In genomic region chr2:190140474-190140873, GRCh38 we compare ENCODE assay signal across 1 cellular context.
A peak's percentile ranks its signal among the peaks of the same experiment; 100 is the strongest.
TF ChIP-seq lines count a peak whose summit lies in the region.

No MANE protein-coding gene starts in this region.

TF ChIP-seq in K562, 482 proteins besides CTCF, POLR2A, EP300 and RAD21 (continued from another document):
- TF ChIP-seq ZFP36 (IDR thresholded peaks at IDR 0.05; ENCODE audit: low read depth, low read length, partially characterized antibody), result peak; percentile 78
- TF ChIP-seq, protein P1, sequence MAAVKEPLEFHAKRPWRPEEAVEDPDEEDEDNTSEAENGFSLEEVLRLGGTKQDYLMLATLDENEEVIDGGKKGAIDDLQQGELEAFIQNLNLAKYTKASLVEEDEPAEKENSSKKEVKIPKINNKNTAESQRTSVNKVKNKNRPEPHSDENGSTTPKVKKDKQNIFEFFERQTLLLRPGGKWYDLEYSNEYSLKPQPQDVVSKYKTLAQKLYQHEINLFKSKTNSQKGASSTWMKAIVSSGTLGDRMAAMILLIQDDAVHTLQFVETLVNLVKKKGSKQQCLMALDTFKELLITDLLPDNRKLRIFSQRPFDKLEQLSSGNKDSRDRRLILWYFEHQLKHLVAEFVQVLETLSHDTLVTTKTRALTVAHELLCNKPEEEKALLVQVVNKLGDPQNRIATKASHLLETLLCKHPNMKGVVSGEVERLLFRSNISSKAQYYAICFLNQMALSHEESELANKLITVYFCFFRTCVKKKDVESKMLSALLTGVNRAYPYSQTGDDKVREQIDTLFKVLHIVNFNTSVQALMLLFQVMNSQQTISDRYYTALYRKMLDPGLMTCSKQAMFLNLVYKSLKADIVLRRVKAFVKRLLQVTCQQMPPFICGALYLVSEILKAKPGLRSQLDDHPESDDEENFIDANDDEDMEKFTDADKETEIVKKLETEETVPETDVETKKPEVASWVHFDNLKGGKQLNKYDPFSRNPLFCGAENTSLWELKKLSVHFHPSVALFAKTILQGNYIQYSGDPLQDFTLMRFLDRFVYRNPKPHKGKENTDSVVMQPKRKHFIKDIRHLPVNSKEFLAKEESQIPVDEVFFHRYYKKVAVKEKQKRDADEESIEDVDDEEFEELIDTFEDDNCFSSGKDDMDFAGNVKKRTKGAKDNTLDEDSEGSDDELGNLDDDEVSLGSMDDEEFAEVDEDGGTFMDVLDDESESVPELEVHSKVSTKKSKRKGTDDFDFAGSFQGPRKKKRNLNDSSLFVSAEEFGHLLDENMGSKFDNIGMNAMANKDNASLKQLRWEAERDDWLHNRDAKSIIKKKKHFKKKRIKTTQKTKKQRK (IDR thresholded peaks at IDR 0.05; ENCODE audit: borderline replicate concordance, low read depth, low read length), result peak; percentile 47; the same call in 1 of the 2 replicates
